In genomic region chr10:5666324-5667220, GRCh38 we compare ENCODE assay signal across 1 cellular context.
TF ChIP-seq lines count a peak whose summit lies in the region.

Gene ASB13 (minus strand): TSS chr10:5666595. CDS start chr10:5666551, 44 bp downstream.

TF ChIP-seq in HepG2, 621 proteins besides CTCF, POLR2A, EP300 and RAD21 (continued from another document and continues in another):
- TF ChIP-seq ETS1 (CRISPR knock-in tag; IDR thresholded peaks at IDR 0.05) (no peak; the same call in 1 of the 2 replicates), ZNF281 (CRISPR knock-in tag; IDR thresholded peaks at IDR 0.05; ENCODE audit: borderline replicate concordance) (peak; percentile 34; the same call in 1 of the 2 replicates), ZNF841 (CRISPR knock-in tag; IDR thresholded peaks at IDR 0.05; ENCODE audit: borderline replicate concordance) (no peak; the same call in 1 of the 2 replicates), HCFC1 (IDR thresholded peaks at IDR 0.05; ENCODE audit: low read depth, low read length) (peak; percentile 64; the same call in 1 of the 2 replicates), ZNF451 (CRISPR knock-in tag; IDR thresholded peaks at IDR 0.05) (0 out of 2 replicates have a peak, but pooled peaks have one; percentile 26), ZKSCAN8 (CRISPR knock-in tag; IDR thresholded peaks at IDR 0.05; ENCODE audit: borderline replicate concordance) (no peak), AGO2 (optimal IDR thresholded peaks at IDR 0.05; ENCODE audit: low read depth, low read length) (peak; percentile 32), ZNF609 (CRISPR knock-in tag; IDR thresholded peaks at IDR 0.05; ENCODE audit: borderline replicate concordance) (no peak; the same call in 1 of the 2 replicates), ZNF776 (CRISPR knock-in tag; IDR thresholded peaks at IDR 0.05) (peak; percentile 46; the same call in 1 of the 2 replicates), TSC22D2 (CRISPR knock-in tag; IDR thresholded peaks at IDR 0.05; ENCODE audit: borderline replicate concordance) (no peak), SNAPC4 (CRISPR knock-in tag; IDR thresholded peaks at IDR 0.05) (no peak), NR2F6 (IDR thresholded peaks at IDR 0.05) (no peak), NR2F6 (CRISPR knock-in tag; IDR thresholded peaks at IDR 0.05) (no peak; the same call in 1 of the 2 replicates), ZNF552 (CRISPR knock-in tag; IDR thresholded peaks at IDR 0.05; ENCODE audit: borderline replicate concordance) (no peak), ZNF432 (CRISPR knock-in tag; IDR thresholded peaks at IDR 0.05; ENCODE audit: borderline replicate concordance) (no peak), SP1 (IDR thresholded peaks at IDR 0.05) (no peak), SP1 (CRISPR knock-in tag; IDR thresholded peaks at IDR 0.05) (peak; percentile 6; the same call in 1 of the 2 replicates), KDM3A (CRISPR knock-in tag; IDR thresholded peaks at IDR 0.05; ENCODE audit: low read depth) (no peak), CREB3 (CRISPR knock-in tag; IDR thresholded peaks at IDR 0.05) (no peak), KAT8 (CRISPR knock-in tag; IDR thresholded peaks at IDR 0.05) (0 out of 2 replicates have a peak, but pooled peaks have one; percentile 8), MXD4 (CRISPR knock-in tag; IDR thresholded peaks at IDR 0.05) (0 out of 2 replicates have a peak, but pooled peaks have one; percentile 50), SATB2 (CRISPR knock-in tag; IDR thresholded peaks at IDR 0.05) (no peak), ZNF709 (CRISPR knock-in tag; IDR thresholded peaks at IDR 0.05) (no peak; the same call in 1 of the 2 replicates), ARHGAP35 (CRISPR knock-in tag; IDR thresholded peaks at IDR 0.05; ENCODE audit: borderline replicate concordance) (peak; percentile 65; the same call in 1 of the 2 replicates), ZNF598 (CRISPR knock-in tag; IDR thresholded peaks at IDR 0.05; ENCODE audit: borderline replicate concordance) (no peak), ZNF264 (CRISPR knock-in tag; IDR thresholded peaks at IDR 0.05) (no peak), ZNF124 (CRISPR knock-in tag; IDR thresholded peaks at IDR 0.05) (peak; percentile 63; the same call in 1 of the 2 replicates), ZNF703 (CRISPR knock-in tag; IDR thresholded peaks at IDR 0.05; ENCODE audit: borderline replicate concordance) (no peak), ZNF282 (IDR thresholded peaks at IDR 0.05; ENCODE audit: partially characterized antibody) (no peak), ZMYM2 (CRISPR knock-in tag; IDR thresholded peaks at IDR 0.05) (no peak), ZNF563 (CRISPR knock-in tag; IDR thresholded peaks at IDR 0.05) (0 out of 2 replicates have a peak, but pooled peaks have one; percentile 31), NRL (CRISPR knock-in tag; IDR thresholded peaks at IDR 0.05; ENCODE audit: borderline replicate concordance) (0 out of 2 replicates have a peak, but pooled peaks have one; percentile 19), ZNF652 (CRISPR knock-in tag; IDR thresholded peaks at IDR 0.05; ENCODE audit: borderline replicate concordance, low read depth) (no peak), ZBTB39 (CRISPR knock-in tag; IDR thresholded peaks at IDR 0.05) (no peak; the same call in 1 of the 2 replicates), SP140L (CRISPR knock-in tag; IDR thresholded peaks at IDR 0.05; ENCODE audit: borderline replicate concordance) (0 out of 2 replicates have a peak, but pooled peaks have one; percentile 40), NFAT5 (CRISPR knock-in tag; IDR thresholded peaks at IDR 0.05) (peak; percentile 62; the same call in 1 of the 2 replicates), TEAD2 (CRISPR knock-in tag; IDR thresholded peaks at IDR 0.05) (no peak)
